Comparison of ENCODE assay signal across 12 cellular contexts in the genomic region with DNA sequence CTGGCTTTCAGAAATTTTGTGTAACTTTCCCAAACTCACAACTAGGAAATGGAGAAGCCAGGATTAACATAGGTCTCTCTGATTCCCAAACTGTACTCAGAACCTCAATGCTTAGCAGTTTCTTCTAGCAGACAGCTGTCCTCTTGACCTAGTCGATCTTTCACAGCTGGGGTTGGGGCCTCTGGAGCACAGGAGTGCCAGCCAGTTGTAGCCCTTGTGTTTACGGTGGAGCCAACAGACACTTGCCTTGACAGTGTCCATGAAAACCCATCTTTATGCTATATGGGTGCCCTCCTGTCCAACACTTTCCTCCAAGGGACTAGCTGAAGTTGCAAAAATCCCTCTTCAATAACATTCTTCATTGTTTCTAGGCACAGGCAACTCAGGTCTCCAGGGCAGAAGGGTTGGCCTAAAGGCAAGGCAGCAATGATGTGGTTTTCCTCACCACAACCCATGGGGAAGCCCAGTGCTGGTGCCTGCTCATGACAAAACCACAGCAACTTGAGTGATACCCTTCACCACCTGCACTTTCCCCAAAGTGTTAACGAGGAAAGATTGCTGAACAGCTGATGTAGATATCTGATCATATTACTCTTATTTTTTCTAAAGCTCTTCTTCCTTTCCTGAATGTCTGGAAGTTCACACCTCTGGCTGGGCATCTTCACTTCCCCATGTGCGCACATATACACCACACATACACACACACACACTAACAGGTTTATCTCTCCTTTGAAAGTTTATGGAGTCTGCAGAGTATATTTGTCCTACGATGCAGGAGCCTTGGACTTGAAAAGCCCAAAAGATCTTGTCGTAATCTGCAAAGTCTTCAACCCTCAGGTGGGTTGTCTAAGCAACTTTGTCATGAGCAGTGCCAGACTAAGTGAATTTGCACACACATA. TPM values are rescaled to one million over a fixed set of nuclear protein-coding genes. Genes with fewer than 3 reads are reported as not detected.
A peak's percentile ranks its signal among the peaks of the same experiment; 100 is the strongest.
DNase-seq lines count a peak whose midpoint lies in the region; ATAC-seq and TF ChIP-seq lines count a peak whose summit lies in the region.
"Had no signal": no experiment of that assay in that cellular context is flagged by ENCODE, and none has a peak within 500 bp of the region (broad histone marks: within the 10 kb centered on the region; RNA-seq: fewer than 3 reads in every experiment).

No MANE protein-coding gene starts in this region.

- TF ChIP-seq POLR2A in right lobe of liver (IDR thresholded peaks at IDR 0.05) = no peak

- ATAC-seq in CD8-positive, alpha-beta T cell = peak; percentile 99
- ATAC-seq in GM19463 (IDR thresholded peaks at IDR 0.05; ENCODE audit: unreplicated experiment) = peak; percentile 100
- no peak for ATAC-seq in right lobe of liver

- no peaks in the 10 kb centered on the region for H3K4me1 ChIP-seq in CD8-positive, alpha-beta T cell (ENCODE audit: insufficient read depth, low read length)
- H3K4me1 ChIP-seq in MM.1S (ENCODE audit: low read length) = peaks cover 11% of the 10 kb centered on the region
- no peaks in the 10 kb centered on the region for H3K4me1 ChIP-seq in right lobe of liver

- no peak overlapping the region for H3K4me2 ChIP-seq in MM.1S (ENCODE audit: low read depth, low read length)

- no peak overlapping the region for H2AFZ ChIP-seq in MM.1S (ENCODE audit: low read length)

- peaks cover 34% of the 10 kb centered on the region for H3K27me3 Mint-ChIP-seq in CD8-positive, alpha-beta T cell (ENCODE audit: low read depth)

- H3K9ac ChIP-seq in MM.1S (ENCODE audit: low read length) = no peak overlapping the region

- no peak overlapping the region for H3K4me3 ChIP-seq in CD8-positive, alpha-beta T cell (ENCODE audit: low read depth, low read length)
- no peak overlapping the region for H3K4me3 ChIP-seq in MM.1S (ENCODE audit: low read length)
- H3K4me3 ChIP-seq in right lobe of liver = no peak overlapping the region

- 65% methylated on average over 5 of the region's 6 CpGs for WGBS in right lobe of liver (ENCODE audit: insufficient coverage, low coverage, low lambda C conversion rate, missing lambda C conversion rate)

- H3K4me3 Mint-ChIP-seq in CD8-positive, alpha-beta T cell = no peak overlapping the region

- H3K4me1 Mint-ChIP-seq in CD8-positive, alpha-beta T cell (ENCODE audit: low read depth) = peaks cover 11% of the 10 kb centered on the region

- H3K27ac Mint-ChIP-seq in CD8-positive, alpha-beta T cell = no peak overlapping the region

- H3K27me3 ChIP-seq in CD8-positive, alpha-beta T cell (ENCODE audit: insufficient read depth, low read length) = no peaks in the 10 kb centered on the region
- no peaks in the 10 kb centered on the region for H3K27me3 ChIP-seq in MM.1S (replicated peaks; ENCODE audit: insufficient read depth, low read length)
- no peaks in the 10 kb centered on the region for H3K27me3 ChIP-seq in right lobe of liver

- H3K36me3 ChIP-seq in CD8-positive, alpha-beta T cell (ENCODE audit: insufficient read depth, low read length) = no peaks in the 10 kb centered on the region
- H3K36me3 ChIP-seq in MM.1S (replicated peaks; ENCODE audit: insufficient read depth, low read length) = no peaks in the 10 kb centered on the region
- no peaks in the 10 kb centered on the region for H3K36me3 ChIP-seq in right lobe of liver

- H3K36me3 Mint-ChIP-seq in CD8-positive, alpha-beta T cell = no peaks in the 10 kb centered on the region

- CTCF ChIA-PET in CD8-positive, alpha-beta T cell (lab: Charles Lee) = no interaction called here

- no peaks in the 10 kb centered on the region for H4K20me1 ChIP-seq in MM.1S (ENCODE audit: insufficient read depth, low read length)

- peaks cover 9% of the 10 kb centered on the region for H3F3A ChIP-seq in MM.1S (ENCODE audit: insufficient read depth, low read length)

- peak in 3 of 7 experiments; percentile 4 to 70 (median 26) for DNase-seq in CD8-positive, alpha-beta T cell
- DNase-seq in MM.1S (peak; percentile 89), SHP77 (lab: John Stamatoyannopoulos, UW) (no peak), C1 segment of cervical spinal cord (lab: John Stamatoyannopoulos, UW) (no peak), NCI-H2029 treated with DMSO at 0.1 percent for 48 hours (lab: John Stamatoyannopoulos, UW) (no peak), right lobe of liver (no peak)
- peak; percentile 16 for DNase-seq in central memory CD4-positive, alpha-beta T cell
- DNase-seq: Karpas-422 had no signal

- no peak for TF ChIP-seq CTCF in CD8-positive, alpha-beta T cell (IDR thresholded peaks at IDR 0.05)
- TF ChIP-seq CTCF in MM.1S (IDR thresholded peaks at IDR 0.05; ENCODE audit: low read length) (no peak), right lobe of liver (IDR thresholded peaks at IDR 0.05) (no peak)

- no peaks in the 10 kb centered on the region for H3K79me2 ChIP-seq in MM.1S (ENCODE audit: low read length)

- H3K9me2 ChIP-seq in MM.1S (replicated peaks; ENCODE audit: insufficient read depth, low read length) = no peaks in the 10 kb centered on the region

- no peaks in the 10 kb centered on the region for H3K9me3 Mint-ChIP-seq in CD8-positive, alpha-beta T cell

- H3K27ac ChIP-seq in CD8-positive, alpha-beta T cell (ENCODE audit: low read depth, low read length) = no peak overlapping the region
- H3K27ac ChIP-seq in MM.1S (ENCODE audit: low read length) (no peak overlapping the region), right lobe of liver (no peak overlapping the region)
- H3K27ac ChIP-seq: C4-2B had no signal

- POLR2A ChIA-PET in CD8-positive, alpha-beta T cell (lab: Charles Lee) = interaction anchor here (0.6 kb wide), 1 partner anchor 640 kb away, joined by 3 read pairs; no protein-coding TSS in a partner anchor

- no peaks in the 10 kb centered on the region for H3K9me3 ChIP-seq in CD8-positive, alpha-beta T cell (ENCODE audit: low read length)
- H3K9me3 ChIP-seq in MM.1S (replicated peaks; ENCODE audit: insufficient read depth, low read length) = no peaks in the 10 kb centered on the region
- no peaks in the 10 kb centered on the region for H3K9me3 ChIP-seq in right lobe of liver

- intact Hi-C loops in CD8-positive, alpha-beta T cell (cut with DNase I, micrococcal nuclease) = loop anchor here in 1 of 2 experiments (2.0 kb wide), 1 partner anchor 37 kb away; no protein-coding TSS in a partner anchor
- intact Hi-C loops in right lobe of liver (cut with DNase I) = no loop called here

RNA-seq across cellular contexts. Expression of gene KNG1, which starts 11.0 kb away (rescaled TPM):
- total RNA-seq in CD8-positive, alpha-beta T cell = not detected
- total RNA-seq in right lobe of liver = 1,000 to 10,000 TPM in 4 of 6 experiments, 100 to 1,000 TPM in 2; 432 to 1,537 (median 1,171) TPM
- total RNA-seq: RPMI7951 had no signal

RNA-seq across cellular contexts. Expression of gene HRG, which starts 40.3 kb away (rescaled TPM):
- total RNA-seq in CD8-positive, alpha-beta T cell = not detected
- 1,000 to 10,000 TPM in 2 of 6 experiments, 100 to 1,000 TPM in 4; 378 to 1,312 (median 664) TPM for total RNA-seq in right lobe of liver
- total RNA-seq: mononuclear cell, RPMI7951 had no signal

Comparison
In these comparisons a context has a peak if more than half of its experiments do, and no peak if none do; other contexts are left out.
1. ATAC-seq: peak in CD8-positive, alpha-beta T cell (single experiment) and GM19463 (single experiment); none in right lobe of liver (0 of 4).
2. DNase-seq: peak in MM.1S (single experiment) and central memory CD4-positive, alpha-beta T cell (single experiment); none in SHP77 (0 of 2), C1 segment of cervical spinal cord (0 of 14), NCI-H2029 treated with DMSO at 0.1 percent for 48 hours (single experiment) and right lobe of liver (0 of 3).
3. RNA of gene KNG1, which starts 11.0 kb away (total RNA-seq): 432 to 1,537 TPM in right lobe of liver; not detected in CD8-positive, alpha-beta T cell; every median in the first group is over 100 times any median in the second.
4. RNA of gene HRG, which starts 40.3 kb away (total RNA-seq): 378 to 1,312 TPM in right lobe of liver; not detected in CD8-positive, alpha-beta T cell; every median in the first group is over 100 times any median in the second.